In the genomic region with DNA sequence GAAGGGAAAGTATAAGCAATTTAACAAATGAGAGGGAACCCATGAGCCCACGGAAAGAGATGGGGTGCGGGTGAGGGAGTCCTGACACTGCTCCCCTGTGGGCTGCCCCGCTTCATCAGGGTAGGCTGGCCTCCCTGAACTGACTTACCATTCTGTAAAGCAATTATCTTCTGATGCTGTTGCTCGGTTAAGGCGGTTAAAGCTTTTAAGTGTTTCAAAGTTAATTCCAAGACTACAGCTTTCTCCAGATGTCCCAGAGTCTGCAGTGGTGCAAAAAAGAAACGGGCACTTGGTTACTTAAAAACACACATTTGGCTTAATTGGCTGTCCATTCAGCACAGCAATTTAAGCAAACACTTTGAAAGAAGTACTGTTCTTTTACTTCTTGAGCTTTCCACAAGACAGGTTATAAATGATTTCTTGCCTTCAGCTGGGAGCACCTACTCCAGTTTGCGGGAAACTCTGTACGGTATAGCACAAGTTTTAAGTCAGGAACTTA, we compare ENCODE assay signal across 8 cellular contexts. TPM values are rescaled to one million over a fixed set of nuclear protein-coding genes. Genes with fewer than 3 reads are reported as not detected.
DNase-seq lines count a peak whose midpoint lies in the region; TF ChIP-seq lines count a peak whose summit lies in the region.

No MANE protein-coding gene starts in this region.

- H3K36me3 Mint-ChIP-seq in activated CD4-positive, alpha-beta T cell treated with anti-CD3 and anti-CD28 coated beads, Interleukin-2, amount 10 ng/mL, durations not matched to agents 24 days and 14 days (ENCODE audit: low read depth): no peaks in the 10 kb centered on the region

- H3K9me3 Mint-ChIP-seq in activated CD4-positive, alpha-beta T cell treated with anti-CD3 and anti-CD28 coated beads, Interleukin-2, amount 10 ng/mL, durations not matched to agents 24 days and 14 days: no peaks in the 10 kb centered on the region

- no peak for DNase-seq in activated CD4-positive, alpha-beta T cell treated with anti-CD3 and anti-CD28 coated beads, Interleukin-2, amount 10 ng/mL, durations not matched to agents 24 days and 14 days
- DNase-seq in activated CD4-positive, alpha-beta T cell treated with anti-CD3 and anti-CD28 coated beads, Interleukin-2, amount 50 U/mL, for 4 hours: no peak
- DNase-seq in ascending aorta (ENCODE audit: low spot score in 2 of 2) (no peak), left kidney (ENCODE audit: low read depth, low spot score) (peak; percentile 24), testis (no peak), superior temporal gyrus (ENCODE audit: extremely low spot score) (no peak), SHP77 treated with DMSO at 0.1 percent for 48 hours (lab: John Stamatoyannopoulos, UW) (no peak), GF-D8 (lab: John Stamatoyannopoulos, UW) (no peak)

- peak overlapping the region; percentile 29 for H3K27ac Mint-ChIP-seq in activated CD4-positive, alpha-beta T cell treated with anti-CD3 and anti-CD28 coated beads, Interleukin-2, amount 10 ng/mL, durations not matched to agents 24 days and 14 days

- no peaks in the 10 kb centered on the region for H3K27me3 ChIP-seq in ascending aorta
- no peaks in the 10 kb centered on the region for H3K27me3 ChIP-seq in testis

- H3K9me3 ChIP-seq in ascending aorta (no peaks in the 10 kb centered on the region), testis (no peaks in the 10 kb centered on the region)

- H3K4me1 Mint-ChIP-seq in activated CD4-positive, alpha-beta T cell treated with anti-CD3 and anti-CD28 coated beads, Interleukin-2, amount 10 ng/mL, durations not matched to agents 24 days and 14 days: peaks cover 35% of the 10 kb centered on the region

- H3K36me3 ChIP-seq in ascending aorta (no peaks in the 10 kb centered on the region), testis (ENCODE audit: low read depth, missing control alignments) (no peaks in the 10 kb centered on the region)

- peak overlapping the region; percentile 96 to 98 for H3K27ac ChIP-seq in ascending aorta
- H3K27ac ChIP-seq in testis: peak overlapping the region; percentile 90 to 93

- H3K4me1 ChIP-seq in ascending aorta: peaks cover 0 to 32% of the 10 kb centered on the region in 2 donors
- peaks cover 19% of the 10 kb centered on the region for H3K4me1 ChIP-seq in testis

- no peak for TF ChIP-seq POLR2A in testis (IDR thresholded peaks at IDR 0.05)

- intact Hi-C loops in activated CD4-positive, alpha-beta T cell treated with anti-CD3 and anti-CD28 coated beads, Interleukin-2, amount 10 ng/mL, durations not matched to agents 24 days and 14 days (cut with micrococcal nuclease): loop anchor here (5.0 to 10.0 kb wide), 5 partner anchors 151 to 1559 kb away; a partner anchor contains a TSS
- intact Hi-C loops in ascending aorta (cut with DNase I) (loop anchor here (2.0 to 5.0 kb wide), 3 partner anchors 29 to 709 kb away; a partner anchor contains a TSS), testis (cut with DNase I; ENCODE audit: low total_unique reads) (no loop called here)

- H3K4me3 ChIP-seq in ascending aorta (peak overlapping the region; percentile 77 to 82), testis (peak overlapping the region; percentile 73 to 82)

- TF ChIP-seq CTCF in ascending aorta (IDR thresholded peaks at IDR 0.05): no peak
- no peak for TF ChIP-seq CTCF in testis (IDR thresholded peaks at IDR 0.05)

- WGBS in testis, 2 donors: 10 to 13% methylated on average over 8 of the region's 8 CpGs

- H3K27me3 Mint-ChIP-seq in activated CD4-positive, alpha-beta T cell treated with anti-CD3 and anti-CD28 coated beads, Interleukin-2, amount 10 ng/mL, durations not matched to agents 24 days and 14 days: peaks cover 78% of the 10 kb centered on the region

- peak overlapping the region; percentile 83 for H3K4me3 Mint-ChIP-seq in activated CD4-positive, alpha-beta T cell treated with anti-CD3 and anti-CD28 coated beads, Interleukin-2, amount 10 ng/mL, durations not matched to agents 24 days and 14 days

RNA-seq across cellular contexts. Expression of a gene that starts 1.3 kb away (rescaled TPM):
- total RNA-seq in activated CD4-positive, alpha-beta T cell treated with anti-CD3 and anti-CD28 coated beads, Interleukin-2, amount 10 ng/mL, durations not matched to agents 24 days and 14 days: not detected in 2 replicates
- 2.9 TPM for total RNA-seq in ascending aorta
- total RNA-seq in testis: 10 to 100 TPM; 13.9 to 23.8 TPM
- 10.0 TPM for polyA plus RNA-seq in testis (ENCODE audit: insufficient read depth, low read depth, low replicate concordance)
